Comparison of ENCODE assay signal across 24 cellular contexts in genomic region chr14:99860219-99860618, GRCh38.
DNase-seq lines count a peak whose midpoint lies in the region; ATAC-seq, FAIRE-seq and TF ChIP-seq lines count a peak whose summit lies in the region.
"Had no signal": no experiment of that assay in that cellular context is flagged by ENCODE, and none has a peak within 500 bp of the region (broad histone marks: within the 10 kb centered on the region; RNA-seq: fewer than 3 reads in every experiment).

No MANE protein-coding gene starts in this region.

- no peak for FAIRE-seq in H1 (lab: Jason Lieb, UNC)
- FAIRE-seq in urothelium cell line (lab: Jason Lieb, UNC), result no peak
- FAIRE-seq: A549, HTR-8/SVneo had no signal

- no peaks in the 10 kb centered on the region for H4K20me1 ChIP-seq in SK-N-SH (ENCODE audit: insufficient read depth)
- no peaks in the 10 kb centered on the region for H4K20me1 ChIP-seq in H1 (replicated peaks in 1 of 2; ENCODE audit: control insufficient read depth in 1 of 2, insufficient read depth in 2 of 2, low read length in 2 of 2)

- TF ChIP-seq EP300 in SK-N-SH (IDR thresholded peaks at IDR 0.05; ENCODE audit: borderline replicate concordance in 1 of 2, low read depth in 1 of 2, low read length in 1 of 2), result no peak
- TF ChIP-seq EP300 in H1 (IDR thresholded peaks at IDR 0.05; ENCODE audit: borderline replicate concordance in 1 of 2, low read depth in 2 of 2, low read length in 2 of 2), result no peak

- H3K14ac ChIP-seq in H1 (ENCODE audit: insufficient read length), result no peak overlapping the region

- no peak for DNase-seq in SK-N-SH
- DNase-seq in RPMI8226, result peak; percentile 34
- no peak for DNase-seq in H1 (ENCODE audit: low read depth in 1 of 2, low spot score in 2 of 2)
- no peak for DNase-seq in CD1c-positive myeloid dendritic cell (ENCODE audit: extremely low spot score)
- no peak for DNase-seq in activated T-cell treated with anti-CD3 and anti-CD28 coated beads, Interleukin-2, amount 50 U/mL, for 4 hours
- no peak for DNase-seq in urothelium cell line (ENCODE audit: low spot score)
- DNase-seq: C1 segment of cervical spinal cord, DMS 273 treated with DMSO at 0.1 percent for 48 hours, GM23248, MV-4-11, NCI-H1436 treated with DMSO at 0.1 percent for 48 hours, NCI-H2029 treated with DMSO at 0.1 percent for 48 hours, NCI-H345, NCI-H774, T-cell had no signal

- H3K79me2 ChIP-seq in SK-N-SH (ENCODE audit: insufficient read depth) (no peaks in the 10 kb centered on the region), H1 (ENCODE audit: control insufficient read depth in 1 of 2, insufficient read depth in 2 of 2, low read length in 2 of 2) (no peaks in the 10 kb centered on the region)

- H3K4me3 Mint-ChIP-seq in activated T-cell treated with anti-CD3 and anti-CD28 coated beads, Interleukin-2, amount 50 U/mL, for 4 hours, result no peak overlapping the region
- H3K4me3 Mint-ChIP-seq: IgD-negative memory B cell, T-cell had no signal

- no peaks in the 10 kb centered on the region for H3K9me3 Mint-ChIP-seq in activated T-cell treated with anti-CD3 and anti-CD28 coated beads, Interleukin-2, amount 50 U/mL, for 4 hours
- H3K9me3 Mint-ChIP-seq: T-cell had no signal

- no peak overlapping the region for H3K4ac ChIP-seq in H1 (replicated peaks; ENCODE audit: insufficient read length, low read depth, low read length)

- H3K36me3 Mint-ChIP-seq in activated T-cell treated with anti-CD3 and anti-CD28 coated beads, Interleukin-2, amount 50 U/mL, for 4 hours (ENCODE audit: insufficient read depth), result no peaks in the 10 kb centered on the region
- H3K36me3 Mint-ChIP-seq: IgD-negative memory B cell, T-cell had no signal

- no peak for TF ChIP-seq POLR2A in H1 (IDR thresholded peaks at IDR 0.05; ENCODE audit: control extremely low read depth in 1 of 2, low read depth in 2 of 2, low read length in 2 of 2)

- H3K9ac ChIP-seq in SK-N-SH (no peak overlapping the region), H1 (replicated peaks in 1 of 4; ENCODE audit: extremely low read depth in 1 of 4, low read depth in 3 of 4, low read length in 3 of 4) (no peak overlapping the region)
- H3K9ac ChIP-seq: GM23248 had no signal

- 87% methylated on average over 5 of the region's 5 CpGs for WGBS in SK-N-SH (ENCODE audit: low lambda C conversion rate)
- WGBS in H1 (ENCODE audit: extremely low coverage in 1 of 2, insufficient coverage in 1 of 2, insufficient read length in 1 of 2, insufficient replicate concordance in 2 of 2, low coverage in 1 of 2, low lambda C conversion rate in 2 of 2, missing lambda C conversion rate in 1 of 2), 2 experiments, result 87% methylated on average over 5 of the region's 5 CpGs; no CpG with 5 or more reads in 1 of the 2 experiments

- H3K23ac ChIP-seq in H1 (ENCODE audit: insufficient read length), result no peak overlapping the region

- H2BK20ac ChIP-seq in H1 (ENCODE audit: low read length), result no peak overlapping the region

- H3K27me3 ChIP-seq in SK-N-SH (ENCODE audit: insufficient read depth), result no peaks in the 10 kb centered on the region
- H3K27me3 ChIP-seq in H1 (replicated peaks in 1 of 4; ENCODE audit: control insufficient read depth in 3 of 4, extremely low read depth in 1 of 4, insufficient read depth in 3 of 4, low read length in 3 of 4), result no peaks in the 10 kb centered on the region

- POLR2A ChIA-PET in SK-N-SH (lab: Yijun Ruan, JAX) (no interaction called here), H1 (lab: Charles Lee; ENCODE audit: partially characterized antibody) (no interaction called here)

- H3K4me3 ChIP-seq in SK-N-SH (ENCODE audit: low read depth in 2 of 2, low read length in 1 of 2), result no peak overlapping the region
- no peak overlapping the region for H3K4me3 ChIP-seq in H1 (ENCODE audit: extremely low read depth in 1 of 4, insufficient read depth in 2 of 4, low read depth in 3 of 4, low read length in 4 of 4)
- H3K4me3 ChIP-seq: A549, GM23248 had no signal

- CTCF ChIA-PET in SK-N-SH (lab: Yijun Ruan, JAX), result no interaction called here
- CTCF ChIA-PET in H1 (lab: Charles Lee; ENCODE audit: partially characterized antibody), result interaction anchor here (0.6 kb wide), 1 partner anchor 86 kb away, joined by 3 read pairs; no protein-coding TSS in a partner anchor

- H3K27me3 Mint-ChIP-seq in activated T-cell treated with anti-CD3 and anti-CD28 coated beads, Interleukin-2, amount 50 U/mL, for 4 hours (ENCODE audit: low read depth), result peaks cover 24% of the 10 kb centered on the region

- no peak overlapping the region; the same call in 1 of the 2 replicates for H3K18ac ChIP-seq in H1 (ENCODE audit: extremely low read depth, low read length)

- no peaks in the 10 kb centered on the region for H3K36me3 ChIP-seq in SK-N-SH (replicated peaks in 1 of 2; ENCODE audit: control insufficient read depth in 1 of 2, insufficient read depth in 2 of 2, low read length in 1 of 2)
- peaks cover 0 to 3% (median 3%) of the 10 kb centered on the region in 4 experiments; a peak in 3 of 8 replicates for H3K36me3 ChIP-seq in H1 (ENCODE audit: control insufficient read depth in 2 of 4, insufficient read depth in 4 of 4, low read length in 3 of 4)

- no peak for ATAC-seq in SK-N-SH treated with all-trans-retinoic acid at 6 μM for 48 hours
- no peak for ATAC-seq in activated T-cell treated with anti-CD3 and anti-CD28 coated beads, Interleukin-2, amount 50 U/mL, for 4 hours
- no peak for ATAC-seq in GM21529 (IDR thresholded peaks at IDR 0.05; ENCODE audit: unreplicated experiment)
- ATAC-seq: A549, HCT116, Panc1, Right ventricle myocardium inferior, T-cell had no signal

- H3K23me2 ChIP-seq in H1 (ENCODE audit: low read depth, low read length), result no peaks in the 10 kb centered on the region

- no peaks in the 10 kb centered on the region for H3K9me3 ChIP-seq in SK-N-SH
- peaks cover 2 to 3% of the 10 kb centered on the region in 2 experiments; a peak in 3 of 4 replicates for H3K9me3 ChIP-seq in H1 (ENCODE audit: insufficient read depth in 2 of 2, low read depth in 1 of 2, low read length in 1 of 2)
- H3K9me3 ChIP-seq: A549 had no signal

- no peaks in the 10 kb centered on the region for H3K4me1 Mint-ChIP-seq in activated T-cell treated with anti-CD3 and anti-CD28 coated beads, Interleukin-2, amount 50 U/mL, for 4 hours (ENCODE audit: low read depth)
- H3K4me1 Mint-ChIP-seq: IgD-negative memory B cell, T-cell had no signal

- no peak overlapping the region for H2AFZ ChIP-seq in SK-N-SH (ENCODE audit: low read depth)
- H2AFZ ChIP-seq in H1 (ENCODE audit: low read length), result no peak overlapping the region
- H2AFZ ChIP-seq: GM23248 had no signal

- TF ChIP-seq RAD21 in SK-N-SH (IDR thresholded peaks at IDR 0.05; ENCODE audit: low read length), result no peak
- TF ChIP-seq RAD21 in H1 (IDR thresholded peaks at IDR 0.05 in 1 of 2, conservative IDR thresholded peaks at IDR 0.05 in 1 of 2; ENCODE audit: low read depth in 2 of 2, low read length in 2 of 2), result no peak

- H4K8ac ChIP-seq in H1 (ENCODE audit: extremely low read depth, insufficient read depth, low read length), result no peak overlapping the region

- no peak overlapping the region for H2BK120ac ChIP-seq in H1 (replicated peaks; ENCODE audit: low read depth, low read length)

- H3K4me2 ChIP-seq in SK-N-SH (no peak overlapping the region), H1 (ENCODE audit: insufficient read depth in 1 of 2, low read depth in 2 of 2, low read length in 2 of 2) (no peak overlapping the region)
- H3K4me2 ChIP-seq: A549 had no signal

- TF ChIP-seq CTCF in SK-N-SH (IDR thresholded peaks at IDR 0.05), result no peak
- TF ChIP-seq CTCF in H1 (IDR thresholded peaks at IDR 0.05; ENCODE audit: control extremely low read depth in 1 of 3, insufficient read depth in 1 of 3, low read depth in 1 of 3, low read length in 3 of 3), result no peak

- H2BK15ac ChIP-seq in H1 (ENCODE audit: low read length), result no peak overlapping the region

- H2BK5ac ChIP-seq in H1 (ENCODE audit: low read depth, low read length), result no peak overlapping the region

- no peaks in the 10 kb centered on the region for H3K79me1 ChIP-seq in H1 (ENCODE audit: low read depth, low read length)

- H4K5ac ChIP-seq in H1 (ENCODE audit: insufficient read length, low read depth, low read length), result no peak overlapping the region

- no peak overlapping the region for H2AK5ac ChIP-seq in H1 (ENCODE audit: low read depth, low read length)

- H3K4me1 ChIP-seq in SK-N-SH (ENCODE audit: control insufficient read depth in 1 of 2, insufficient read depth in 2 of 2, low read depth in 1 of 2, low read length in 1 of 2) (peaks cover 2 to 3% of the 10 kb centered on the region in 2 experiments; a peak in 1 of 4 replicates), H1 (replicated peaks in 1 of 4; ENCODE audit: control insufficient read depth in 3 of 4, insufficient read depth in 4 of 4, low read length in 3 of 4) (no peaks in the 10 kb centered on the region; a peak in 1 of 7 replicates)

- 0 out of 2 replicates have a peak overlapping the region, but pooled peaks have one; percentile 35 for H2BK12ac ChIP-seq in H1 (ENCODE audit: low read depth, low read length)

- H3K9me2 ChIP-seq in SK-N-SH, result no peaks in the 10 kb centered on the region

- H3K27ac ChIP-seq in SK-N-SH (ENCODE audit: low read depth in 2 of 2, low read length in 1 of 2) (no peak overlapping the region), H1 (ENCODE audit: low read depth, low read length) (no peak overlapping the region)
- H3K27ac ChIP-seq: A549, GM23248, HL-60 had no signal

- no peak overlapping the region for H4K91ac ChIP-seq in H1 (replicated peaks; ENCODE audit: insufficient read length, low read length)

- no peaks in the 10 kb centered on the region for H3F3A ChIP-seq in SK-N-SH (replicated peaks; ENCODE audit: insufficient read depth)

- H3K56ac ChIP-seq in H1 (replicated peaks; ENCODE audit: insufficient read length, low read depth, low read length), result no peak overlapping the region

TF ChIP-seq in SK-N-SH treated with all-trans-retinoic acid at 6 μM for 48 hours, 23 proteins besides CTCF, POLR2A, EP300 and RAD21 (continues in another document):
- no peak for TF ChIP-seq ZFP30 (CRISPR knock-in tag; IDR thresholded peaks at IDR 0.05)
- TF ChIP-seq ESRRG (CRISPR knock-in tag; IDR thresholded peaks at IDR 0.05), result no peak
- no peak for TF ChIP-seq TOX (CRISPR knock-in tag; IDR thresholded peaks at IDR 0.05; ENCODE audit: borderline replicate concordance)

TF ChIP-seq in SK-N-SH, 30 proteins besides CTCF, POLR2A, EP300 and RAD21 (continues in another document):
- TF ChIP-seq GATA2 (CRISPR knock-in tag; IDR thresholded peaks at IDR 0.05) (no peak), RXRA (IDR thresholded peaks at IDR 0.05; ENCODE audit: borderline replicate concordance, low read depth) (no peak)

TF ChIP-seq in H1, 55 proteins besides CTCF, POLR2A, EP300 and RAD21 (continues in another document):
- no peak for TF ChIP-seq SUZ12 (IDR thresholded peaks at IDR 0.05; ENCODE audit: low read length)
- no peak for TF ChIP-seq RFX5 (IDR thresholded peaks at IDR 0.05; ENCODE audit: borderline replicate concordance, low read depth, low read length)
- no peak for TF ChIP-seq USF2 (IDR thresholded peaks at IDR 0.05; ENCODE audit: low read length)
- no peak for TF ChIP-seq CHD1 (IDR thresholded peaks at IDR 0.05; ENCODE audit: low read depth, low read length)
